In the genomic region with DNA sequence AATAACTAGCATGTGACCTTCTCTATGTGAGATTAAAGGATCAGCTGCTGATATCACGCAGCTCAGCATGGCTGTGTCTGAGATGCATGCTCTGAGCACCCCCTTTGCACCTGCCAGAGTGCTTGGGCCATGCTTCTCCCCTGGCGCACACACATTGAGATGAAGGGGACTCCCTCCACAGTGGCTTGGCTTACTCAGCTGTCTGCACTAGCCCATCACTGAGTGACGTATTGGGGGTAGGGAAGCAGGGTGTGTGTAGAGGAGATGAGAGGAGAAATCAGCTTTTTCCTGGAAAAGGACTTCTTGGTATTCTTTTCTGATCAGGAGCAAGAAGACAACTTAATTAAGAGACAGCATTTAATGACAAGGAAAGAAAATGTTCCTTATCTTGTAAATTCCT, we compare ENCODE assay signal across 36 cellular contexts.
"Had no signal": no experiment of that assay in that cellular context is flagged by ENCODE, and none has a peak within 500 bp of the region (broad histone marks: within the 10 kb centered on the region; RNA-seq: fewer than 3 reads in every experiment).

No MANE protein-coding gene starts in this region.

- H3K4me3 Mint-ChIP-seq: activated B cell treated with CpG ODN at 0.5 μM for 24 hours; activated CD4-positive, alpha-beta memory T cell treated with anti-CD3 and anti-CD28 coated beads for 36 hours; activated CD4-positive, alpha-beta T cell treated with anti-CD3 and anti-CD28 coated beads, Interleukin-2, amount 10 ng/mL, durations not matched to agents 24 days and 14 days; activated CD8-positive, alpha-beta T cell treated with anti-CD3 and anti-CD28 coated beads for 36 hours; activated naive CD4-positive, alpha-beta T cell treated with anti-CD3 and anti-CD28 coated beads, Interleukin-2, amount 10 ng/mL, durations not matched to agents 7 days and 5 days; activated naive CD4-positive, alpha-beta T cell treated with anti-CD3 and anti-CD28 coated beads, Interleukin-2, amount 50 U/mL, for 24 hours; activated naive CD8-positive, alpha-beta T cell treated with anti-CD3 and anti-CD28 coated beads, Interleukin-2, amount 10 ng/mL, durations not matched to agents 7 days and 5 days; activated naive CD8-positive, alpha-beta T cell treated with anti-CD3 and anti-CD28 coated beads, Interleukin-2, amount 50 U/mL, for 24 hours; activated T-cell treated with anti-CD3 and anti-CD28 coated beads, Interleukin-2, amount 50 U/mL, for 4 hours; activated T-cell treated with anti-CD3 and anti-CD28 coated beads, Interleukin-2, amount 50 U/mL, for 72 hours; activated T-helper 1 cell treated with anti-CD3 and anti-CD28 coated beads, Interleukin-12 subunit alpha, Interleukin-12 subunit beta, Interleukin-2, Interleukin-4 antibody, amounts not matched to agents 30 ng/mL and 10 ng/mL and 1 ng/mL, durations not matched to agents 14 hours and 24 hours and 36 hours; activated T-helper 17 cell treated with anti-CD3 and anti-CD28 coated beads, Interleukin-2, amount 50 U/mL, for 72 hours; brain; central memory CD8-positive, alpha-beta T cell; T-helper 1 cell treated with Interleukin-12 subunit alpha and Interleukin-12 subunit beta and Interleukin-4 antibody, amounts not matched to agents 30 μg/mL and 1 μg/mL, for 36 hours; T-helper 2 cell treated with Interferon-gamma antibody and Interleukin-4, amounts not matched to agents 5 μg/mL and 100 μg/mL, for 36 hours had no signal

- H3K4me1 Mint-ChIP-seq: activated CD4-positive, alpha-beta T cell treated with anti-CD3 and anti-CD28 coated beads, Interleukin-2, amount 10 ng/mL, durations not matched to agents 24 days and 14 days; activated naive CD4-positive, alpha-beta T cell treated with anti-CD3 and anti-CD28 coated beads, Interleukin-2, amount 10 ng/mL, durations not matched to agents 7 days and 5 days; activated naive CD4-positive, alpha-beta T cell treated with anti-CD3 and anti-CD28 coated beads, Interleukin-2, amount 50 U/mL, for 24 hours; activated naive CD8-positive, alpha-beta T cell treated with anti-CD3 and anti-CD28 coated beads, Interleukin-2, amount 10 ng/mL, durations not matched to agents 7 days and 5 days; activated T-helper 17 cell treated with anti-CD3 and anti-CD28 coated beads, Interleukin-2, amount 50 U/mL, for 72 hours; central memory CD8-positive, alpha-beta T cell had no signal

- ATAC-seq: activated CD8-positive, alpha-beta T cell treated with anti-CD3 and anti-CD28 coated beads for 36 hours; activated naive CD8-positive, alpha-beta T cell treated with anti-CD3 and anti-CD28 coated beads, Interleukin-2, amount 50 U/mL, for 24 hours; activated T-cell treated with anti-CD3 and anti-CD28 coated beads, Interleukin-2, amount 50 U/mL, for 4 hours; activated T-cell treated with anti-CD3 and anti-CD28 coated beads, Interleukin-2, amount 50 U/mL, for 72 hours; activated T-helper 17 cell treated with anti-CD3 and anti-CD28 coated beads, Interleukin-2, amount 50 U/mL, for 72 hours had no signal

- H3K27me3 ChIP-seq: ascending aorta, cardiac muscle cell had no signal

- H3K36me3 Mint-ChIP-seq: activated CD4-positive, alpha-beta memory T cell treated with anti-CD3 and anti-CD28 coated beads for 36 hours; activated naive CD4-positive, alpha-beta T cell treated with anti-CD3 and anti-CD28 coated beads, Interleukin-2, amount 10 ng/mL, durations not matched to agents 7 days and 5 days; activated naive CD4-positive, alpha-beta T cell treated with anti-CD3 and anti-CD28 coated beads, Interleukin-2, amount 50 U/mL, for 24 hours; activated naive CD8-positive, alpha-beta T cell treated with anti-CD3 and anti-CD28 coated beads, Interleukin-2, amount 10 ng/mL, durations not matched to agents 7 days and 5 days; brain had no signal

- H3K9me3 ChIP-seq: ascending aorta had no signal

- H3K27ac Mint-ChIP-seq: activated B cell treated with CpG ODN at 0.5 μM for 24 hours; activated CD4-positive, alpha-beta memory T cell treated with anti-CD3 and anti-CD28 coated beads for 36 hours; activated CD4-positive, alpha-beta T cell treated with anti-CD3 and anti-CD28 coated beads, Interleukin-2, amount 10 ng/mL, durations not matched to agents 24 days and 14 days; activated CD8-positive, alpha-beta T cell treated with anti-CD3 and anti-CD28 coated beads for 36 hours; activated naive CD4-positive, alpha-beta T cell treated with anti-CD3 and anti-CD28 coated beads, Interleukin-2, amount 10 ng/mL, durations not matched to agents 7 days and 5 days; activated naive CD4-positive, alpha-beta T cell treated with anti-CD3 and anti-CD28 coated beads, Interleukin-2, amount 50 U/mL, for 24 hours; activated naive CD8-positive, alpha-beta T cell treated with anti-CD3 and anti-CD28 coated beads, Interleukin-2, amount 10 ng/mL, durations not matched to agents 7 days and 5 days; activated naive CD8-positive, alpha-beta T cell treated with anti-CD3 and anti-CD28 coated beads, Interleukin-2, amount 50 U/mL, for 24 hours; activated T-cell treated with anti-CD3 and anti-CD28 coated beads, Interleukin-2, amount 50 U/mL, for 72 hours; activated T-helper 1 cell treated with anti-CD3 and anti-CD28 coated beads, Interleukin-12 subunit alpha, Interleukin-12 subunit beta, Interleukin-2, Interleukin-4 antibody, amounts not matched to agents 30 ng/mL and 10 ng/mL and 1 ng/mL, durations not matched to agents 14 hours and 24 hours and 36 hours; activated T-helper 17 cell treated with anti-CD3 and anti-CD28 coated beads, Interleukin-2, amount 50 U/mL, for 72 hours; T-helper 1 cell treated with Interleukin-12 subunit alpha and Interleukin-12 subunit beta and Interleukin-4 antibody, amounts not matched to agents 30 μg/mL and 1 μg/mL, for 36 hours; T-helper 2 cell treated with Interferon-gamma antibody and Interleukin-4, amounts not matched to agents 5 μg/mL and 100 μg/mL, for 36 hours had no signal

- H3K4me3 ChIP-seq: ascending aorta, cardiac muscle cell had no signal

- H3K27ac ChIP-seq: ascending aorta, cardiac muscle cell, VCaP had no signal

- H3K4me1 ChIP-seq: ascending aorta had no signal

- H3K27me3 Mint-ChIP-seq: activated CD4-positive, alpha-beta memory T cell treated with anti-CD3 and anti-CD28 coated beads for 36 hours; activated CD4-positive, alpha-beta T cell treated with anti-CD3 and anti-CD28 coated beads, Interleukin-2, amount 10 ng/mL, durations not matched to agents 24 days and 14 days; activated naive CD4-positive, alpha-beta T cell treated with anti-CD3 and anti-CD28 coated beads, Interleukin-2, amount 10 ng/mL, durations not matched to agents 7 days and 5 days had no signal

- H3K9me3 Mint-ChIP-seq: activated B cell treated with CpG ODN at 0.5 μM for 24 hours; activated CD4-positive, alpha-beta memory T cell treated with anti-CD3 and anti-CD28 coated beads for 36 hours; activated CD4-positive, alpha-beta T cell treated with anti-CD3 and anti-CD28 coated beads, Interleukin-2, amount 10 ng/mL, durations not matched to agents 24 days and 14 days; activated CD8-positive, alpha-beta T cell treated with anti-CD3 and anti-CD28 coated beads for 36 hours; activated naive CD4-positive, alpha-beta T cell treated with anti-CD3 and anti-CD28 coated beads, Interleukin-2, amount 10 ng/mL, durations not matched to agents 7 days and 5 days; activated naive CD4-positive, alpha-beta T cell treated with anti-CD3 and anti-CD28 coated beads, Interleukin-2, amount 50 U/mL, for 24 hours; activated naive CD8-positive, alpha-beta T cell treated with anti-CD3 and anti-CD28 coated beads, Interleukin-2, amount 50 U/mL, for 24 hours; activated T-cell treated with anti-CD3 and anti-CD28 coated beads, Interleukin-2, amount 50 U/mL, for 4 hours; activated T-cell treated with anti-CD3 and anti-CD28 coated beads, Interleukin-2, amount 50 U/mL, for 72 hours; activated T-helper 1 cell treated with anti-CD3 and anti-CD28 coated beads, Interleukin-12 subunit alpha, Interleukin-12 subunit beta, Interleukin-2, Interleukin-4 antibody, amounts not matched to agents 30 ng/mL and 10 ng/mL and 1 ng/mL, durations not matched to agents 14 hours and 24 hours and 36 hours; T-helper 1 cell treated with Interleukin-12 subunit alpha and Interleukin-12 subunit beta and Interleukin-4 antibody, amounts not matched to agents 30 μg/mL and 1 μg/mL, for 36 hours; T-helper 2 cell treated with Interferon-gamma antibody and Interleukin-4, amounts not matched to agents 5 μg/mL and 100 μg/mL, for 36 hours had no signal

- DNase-seq: activated B cell treated with CpG ODN at 0.5 μM for 24 hours; activated CD4-positive, alpha-beta memory T cell treated with anti-CD3 and anti-CD28 coated beads for 36 hours; activated CD4-positive, alpha-beta T cell treated with anti-CD3 and anti-CD28 coated beads for 4 hours; activated CD4-positive, alpha-beta T cell treated with anti-CD3 and anti-CD28 coated beads, Interleukin-2, amount 10 ng/mL, durations not matched to agents 24 days and 14 days; activated CD4-positive, alpha-beta T cell treated with anti-CD3 and anti-CD28 coated beads, Interleukin-2, amount 50 U/mL, for 1 hour; activated CD4-positive, alpha-beta T cell treated with anti-CD3 and anti-CD28 coated beads, Interleukin-2, amount 50 U/mL, for 4 hours; activated CD4-positive, CD25-positive, alpha-beta regulatory T cell treated with anti-CD3 and anti-CD28 coated beads, Interleukin-2, amount 50 U/mL, for 72 hours; activated CD8-positive, alpha-beta memory T cell treated with anti-CD3 and anti-CD28 coated beads, Interleukin-2, amount 50 U/mL, for 4 hours; activated CD8-positive, alpha-beta T cell treated with anti-CD3 and anti-CD28 coated beads for 36 hours; activated effector memory CD4-positive, alpha-beta T cell treated with anti-CD3 and anti-CD28 coated beads, Interleukin-2, amount 50 U/mL, for 16 hours; activated gamma-delta T cell treated with Interleukin-2 at 50 U/mL for 16 hours; activated naive CD4-positive, alpha-beta T cell; activated naive CD4-positive, alpha-beta T cell treated with anti-CD3 and anti-CD28 coated beads, Interleukin-2, amount 10 ng/mL, durations not matched to agents 7 days and 5 days; activated naive CD8-positive, alpha-beta T cell treated with anti-CD3 and anti-CD28 coated beads, Interleukin-2, amount 10 ng/mL, durations not matched to agents 7 days and 5 days; activated naive CD8-positive, alpha-beta T cell treated with anti-CD3 and anti-CD28 coated beads, Interleukin-2, amount 50 U/mL, for 24 hours; activated T-cell treated with anti-CD3 and anti-CD28 coated beads for 4 hours; activated T-cell treated with anti-CD3 and anti-CD28 coated beads, Interleukin-2, amount 50 U/mL, for 1 hour; activated T-cell treated with anti-CD3 and anti-CD28 coated beads, Interleukin-2, amount 50 U/mL, for 4 hours; activated T-cell treated with anti-CD3 and anti-CD28 coated beads, Interleukin-2, amount 50 U/mL, for 72 hours; amygdala; anterior cingulate cortex; caudate nucleus; cerebellar nuclear complex; T-helper 1 cell; T-helper 2 cell; T-helper 9 cell had no signal

- H3K36me3 ChIP-seq: ascending aorta, cardiac muscle cell had no signal
